ENCODE assay signal across 1 cellular context in the genomic region with DNA sequence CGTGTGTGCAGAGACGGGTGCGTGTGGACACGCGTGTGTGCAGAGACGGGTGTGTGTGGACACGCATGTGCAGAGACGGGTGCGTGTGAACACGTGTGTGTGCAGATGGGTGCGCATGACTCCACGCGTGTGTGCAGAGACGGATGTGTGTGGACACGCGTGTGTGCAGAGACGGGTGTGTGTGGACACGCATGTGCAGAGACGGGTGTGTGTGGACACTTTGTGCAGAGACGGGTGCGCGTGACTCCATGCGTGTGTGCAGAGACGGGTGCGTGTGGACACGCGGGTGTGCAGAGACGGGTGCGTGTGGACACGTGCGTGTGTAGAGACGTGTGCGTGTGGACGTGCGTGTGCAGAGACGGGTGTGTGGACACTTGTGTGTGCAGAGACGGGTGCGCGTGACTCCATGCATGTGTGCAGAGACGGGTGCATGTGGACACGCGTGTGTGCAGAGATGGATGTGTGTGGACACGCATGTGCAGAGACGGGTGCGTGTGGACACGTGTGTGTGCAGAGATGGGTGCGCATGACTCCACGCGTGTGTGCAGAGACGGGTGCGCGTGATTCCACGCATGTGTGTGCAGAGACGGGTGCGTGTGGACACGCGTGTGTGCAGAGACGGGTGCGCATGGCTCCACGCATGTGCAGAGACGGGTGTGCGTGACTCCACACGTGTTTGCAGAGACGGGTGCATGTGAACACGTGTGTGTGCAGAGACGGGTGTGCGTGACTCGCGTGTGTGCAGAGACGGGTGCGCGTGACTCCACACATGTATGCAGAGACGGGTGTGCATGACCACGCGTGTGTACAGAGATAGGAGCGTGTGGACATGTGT.
TF ChIP-seq lines count a peak whose summit lies in the region.

No MANE protein-coding gene starts in this region.

TF ChIP-seq in HepG2, 621 proteins besides CTCF, POLR2A, EP300 and RAD21 (continued from another document):
- TF ChIP-seq GMEB2 (CRISPR knock-in tag; IDR thresholded peaks at IDR 0.05; ENCODE audit: low read depth), result no peak
- peak; percentile 31; the same call in 1 of the 2 replicates for TF ChIP-seq HOXA9 (CRISPR knock-in tag; IDR thresholded peaks at IDR 0.05; ENCODE audit: borderline replicate concordance)
- no peak for TF ChIP-seq AKNA (CRISPR knock-in tag; IDR thresholded peaks at IDR 0.05; ENCODE audit: borderline replicate concordance)
